21 cellular contexts compared by ENCODE assay signal in the genomic region with DNA sequence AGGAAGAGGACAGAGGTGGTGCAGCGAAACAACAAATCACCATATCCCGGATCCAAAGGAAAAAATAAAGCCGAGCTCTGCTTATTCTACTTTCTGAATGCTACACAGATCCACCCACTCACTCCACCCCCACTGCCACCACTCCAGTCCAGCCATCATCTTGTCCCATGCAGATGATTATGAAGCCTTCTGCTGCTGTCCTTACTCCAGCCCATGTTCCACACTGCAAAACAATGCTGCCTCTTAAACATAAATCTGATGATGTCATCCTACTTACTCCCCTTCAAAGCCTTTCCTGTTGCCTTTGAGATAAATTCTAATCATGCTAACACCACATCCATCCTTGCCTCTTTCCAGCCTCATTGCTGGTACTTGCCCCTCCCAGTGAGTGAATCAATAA. TPM values are rescaled to one million over a fixed set of nuclear protein-coding genes. Genes with fewer than 3 reads are reported as not detected.
A peak's percentile ranks its signal among the peaks of the same experiment; 100 is the strongest.
DNase-seq lines count a peak whose midpoint lies in the region; ATAC-seq, FAIRE-seq and TF ChIP-seq lines count a peak whose summit lies in the region.
"Had no signal": no experiment of that assay in that cellular context is flagged by ENCODE, and none has a peak within 500 bp of the region (broad histone marks: within the 10 kb centered on the region; RNA-seq: fewer than 3 reads in every experiment).

No MANE protein-coding gene starts in this region.

- no peaks in the 10 kb centered on the region for H3K9me2 ChIP-seq in Karpas-422 (replicated peaks; ENCODE audit: insufficient read depth, low read length)

- ATAC-seq in HepG2: no peak
- no peak for ATAC-seq in right lobe of liver
- no peak for ATAC-seq in HG03571 (IDR thresholded peaks at IDR 0.05; ENCODE audit: unreplicated experiment)
- ATAC-seq: Right ventricle myocardium inferior had no signal

- TF ChIP-seq POLR2A in HepG2 (IDR thresholded peaks at IDR 0.05; ENCODE audit: insufficient read depth in 1 of 2, low read depth in 2 of 2, low read length in 2 of 2) (no peak), right lobe of liver (IDR thresholded peaks at IDR 0.05) (no peak)

- WGBS in HepG2 (ENCODE audit: low lambda C conversion rate): 0% methylated on average over 2 of the region's 3 CpGs
- no CpG with 5 or more reads among the region's 3 CpGs for WGBS in right lobe of liver (ENCODE audit: insufficient coverage, low coverage, low lambda C conversion rate, missing lambda C conversion rate)

- POLR2A ChIA-PET in HepG2 (lab: Yijun Ruan, JAX): no interaction called here

- no peak for TF ChIP-seq RAD21 in HepG2 (CRISPR knock-in tag; IDR thresholded peaks at IDR 0.05)

- no peak for TF ChIP-seq CTCF in HepG2 (CRISPR knock-in tag; IDR thresholded peaks at IDR 0.05)
- no peak for TF ChIP-seq CTCF in right lobe of liver (IDR thresholded peaks at IDR 0.05)

- intact Hi-C loops in HepG2 (cut with micrococcal nuclease; ENCODE audit: unreplicated experiment) (no loop called here), right lobe of liver (cut with DNase I) (no loop called here)

- H3K9me3 ChIP-seq in HepG2 (ENCODE audit: low read length): no peaks in the 10 kb centered on the region
- H3K9me3 ChIP-seq in right lobe of liver: no peaks in the 10 kb centered on the region
- H3K9me3 ChIP-seq in Karpas-422 (ENCODE audit: low read length): no peaks in the 10 kb centered on the region
- H3K9me3 ChIP-seq: SJSA1 had no signal

- no TSS peak for BruUV-seq in HepG2 (replicated peaks; lab: Mats Ljungman, UMichigan)

- CTCF ChIA-PET in HepG2 (lab: Yijun Ruan, JAX; ENCODE audit: low intra/inter-chr PET ratio, low total read pairs): no interaction called here

- H4K20me1 ChIP-seq in HepG2 (ENCODE audit: insufficient read depth, low read length): no peaks in the 10 kb centered on the region
- H4K20me1 ChIP-seq in Karpas-422 (ENCODE audit: insufficient read depth, low read depth, low read length): no peaks in the 10 kb centered on the region

- no peak for DNase-seq in HepG2 (ENCODE audit: low spot score)
- no peak for DNase-seq in right lobe of liver
- peak; percentile 67 for DNase-seq in NCI-H69 (lab: John Stamatoyannopoulos, UW)
- peak; percentile 2 for DNase-seq in inferior parietal cortex (ENCODE audit: extremely low spot score)
- DNase-seq in Karpas-422: no peak
- DNase-seq in activated effector memory CD4-positive, alpha-beta T cell treated with Interleukin-2 at 50 U/mL for 16 hours: no peak
- DNase-seq: CD4-positive, CD25-positive, alpha-beta regulatory T cell; H9; KG1; NCI-H1105; NCI-H2081; OCI-M1 had no signal

- H3K9ac ChIP-seq in HepG2 (ENCODE audit: insufficient read depth, low read depth, low read length) (no peak overlapping the region), Karpas-422 (ENCODE audit: low read length) (no peak overlapping the region)

- H3K4me2 ChIP-seq in HepG2 (ENCODE audit: low read depth, low read length): no peak overlapping the region
- no peak overlapping the region for H3K4me2 ChIP-seq in Karpas-422 (ENCODE audit: low read depth, low read length, poor library complexity, severe bottlenecking)

- no peaks in the 10 kb centered on the region for H3K79me2 ChIP-seq in HepG2 (ENCODE audit: insufficient read depth, low read length)
- no peaks in the 10 kb centered on the region for H3K79me2 ChIP-seq in Karpas-422 (ENCODE audit: low read length)

- H3K27me3 ChIP-seq in HepG2 (ENCODE audit: control insufficient read depth in 1 of 2, insufficient read depth in 2 of 2, low read length in 2 of 2) (peaks cover 0 to 11% of the 10 kb centered on the region in 2 experiments; a peak in 3 of 5 replicates), right lobe of liver (no peaks in the 10 kb centered on the region), Karpas-422 (ENCODE audit: low read length) (no peaks in the 10 kb centered on the region)

- H3K4me1 ChIP-seq in HepG2 (ENCODE audit: insufficient read depth, low read length) (no peaks in the 10 kb centered on the region), right lobe of liver (no peaks in the 10 kb centered on the region), Karpas-422 (ENCODE audit: low read length) (no peaks in the 10 kb centered on the region)
- H3K4me1 ChIP-seq: SJSA1 had no signal

- H3K4me3 ChIP-seq in HepG2 (replicated peaks in 1 of 3; ENCODE audit: insufficient read depth in 1 of 3, low read depth in 2 of 3, low read length in 3 of 3) (no peak overlapping the region), right lobe of liver (no peak overlapping the region), Karpas-422 (ENCODE audit: low read length) (no peak overlapping the region)
- H3K4me3 ChIP-seq: SJSA1 had no signal

- H3K27ac ChIP-seq in HepG2 (ENCODE audit: extremely low read length, insufficient read depth, low read length) (no peak overlapping the region), right lobe of liver (no peak overlapping the region), Karpas-422 (ENCODE audit: low read length) (no peak overlapping the region)
- H3K27ac ChIP-seq: HL-60, SJSA1 had no signal

- H3K36me3 ChIP-seq in HepG2 (replicated peaks in 1 of 2; ENCODE audit: control insufficient read depth in 1 of 2, insufficient read depth in 2 of 2, low read length in 2 of 2): no peaks in the 10 kb centered on the region
- H3K36me3 ChIP-seq in right lobe of liver: no peaks in the 10 kb centered on the region
- H3K36me3 ChIP-seq in Karpas-422 (ENCODE audit: insufficient read depth, low read length): no peaks in the 10 kb centered on the region
- H3K36me3 ChIP-seq: SJSA1 had no signal

- FAIRE-seq in HepG2 (lab: Jason Lieb, UNC): no peak
- FAIRE-seq: GM12891, RCC 7860 had no signal

- no peak for TF ChIP-seq EP300 in HepG2 (IDR thresholded peaks at IDR 0.05; ENCODE audit: low read depth in 2 of 2, low read length in 2 of 2)
- no peak for TF ChIP-seq EP300 in HepG2 (CRISPR knock-in tag; IDR thresholded peaks at IDR 0.05; ENCODE audit: borderline replicate concordance)

- in situ Hi-C loops in HepG2 (cut with HindIII; ENCODE audit: extremely low pct_ligation_motif_present, low pct_unique_long_range_greater_than_20kb): no loop called here

- H2AFZ ChIP-seq in HepG2 (ENCODE audit: low read length) (no peak overlapping the region), Karpas-422 (ENCODE audit: low read length) (no peak overlapping the region)

TF ChIP-seq in HepG2, 621 proteins besides CTCF, POLR2A, EP300 and RAD21:
- peak; percentile 93 for TF ChIP-seq ATF7 (IDR thresholded peaks at IDR 0.05)
- no peak for TF ChIP-seq ATF7 (CRISPR knock-in tag; IDR thresholded peaks at IDR 0.05)
- TF ChIP-seq HOXA9 (CRISPR knock-in tag; IDR thresholded peaks at IDR 0.05; ENCODE audit: borderline replicate concordance): no peak

RNA-seq across cellular contexts. Expression of a gene that starts 6.5 kb away (rescaled TPM):
- not detected in 2 replicates for total RNA-seq in HepG2 (2016; rRNA removed; fragmentation: Illumina TruSeq; extraction: Trizol)
- total RNA-seq in HepG2 (2016; cell fraction: cytosol; rRNA removed; fragmentation: Illumina TruSeq; extraction: Trizol; ENCODE audit: low read depth): not detected in 2 replicates
- total RNA-seq in HepG2 (2016; cell fraction: insoluble cytoplasmic fraction; rRNA removed; fragmentation: Illumina TruSeq; extraction: Trizol): not detected in 2 replicates
- total RNA-seq in HepG2 (2016; cell fraction: membrane; rRNA removed; fragmentation: Illumina TruSeq; extraction: Trizol): not detected in 2 replicates
- not detected in 2 replicates for total RNA-seq in HepG2 (2016; cell fraction: nucleus; rRNA removed; fragmentation: Illumina TruSeq; extraction: Trizol)
- 0.16 TPM in 1 of 2 replicates, not detected in the other for polyA plus RNA-seq in HepG2 (2011; rRNA removed)
- polyA plus RNA-seq in HepG2 (2011; cell fraction: cytosol; rRNA removed): not detected in 2 replicates
- 0.45 and 0.50 TPM in 2 replicates for polyA plus RNA-seq in HepG2 (2011; cell fraction: nucleus; rRNA removed)
- not detected in 2 replicates for polyA plus RNA-seq in HepG2 (2012)
- not detected in 2 replicates for polyA plus RNA-seq in HepG2 (2016; cell fraction: cytosol; fragmentation: Illumina TruSeq; extraction: Trizol; ENCODE audit: low read depth)
- polyA plus RNA-seq in HepG2 (2016; cell fraction: insoluble cytoplasmic fraction; fragmentation: Illumina TruSeq; extraction: Trizol; ENCODE audit: low read depth): not detected in 2 replicates
- not detected in 2 replicates for polyA plus RNA-seq in HepG2 (2016; cell fraction: membrane; fragmentation: Illumina TruSeq; extraction: Trizol; ENCODE audit: low read depth)
- polyA plus RNA-seq in HepG2 (2016; cell fraction: nucleus; fragmentation: Illumina TruSeq; extraction: Trizol; ENCODE audit: insufficient read depth, low read depth): not detected in 2 replicates
- polyA minus RNA-seq in HepG2 (2011; rRNA and poly(A)+ RNA removed; ENCODE audit: low replicate concordance): not detected in 2 replicates
- polyA minus RNA-seq in HepG2 (2011; cell fraction: cytosol; rRNA and poly(A)+ RNA removed): not detected in 2 replicates
- not detected in 2 replicates for polyA minus RNA-seq in HepG2 (2011; cell fraction: nucleus; rRNA and poly(A)+ RNA removed)
- total RNA-seq in right lobe of liver: under 1 TPM in 1 of 6 experiments, not detected in 5; 0.13 TPM
- total RNA-seq in Karpas-422 (2014; rRNA removed; shearing (Covaris generic); ENCODE audit: low replicate concordance): not detected in 2 replicates
- total RNA-seq: CD4-positive, CD25-positive, alpha-beta regulatory T cell; G401; NCI-H460; Right ventricle myocardium inferior; SJSA1 had no signal
- polyA plus RNA-seq: BJ had no signal

Comparison
In these comparisons a context has a peak if more than half of its experiments do, and no peak if none do; other contexts are left out.
1. DNase-seq: peak in NCI-H69 (single experiment) and inferior parietal cortex (single experiment); none in HepG2 (single experiment), right lobe of liver (0 of 3), Karpas-422 (single experiment) and activated effector memory CD4-positive, alpha-beta T cell treated with Interleukin-2 at 50 U/mL for 16 hours (single experiment).